14 cellular contexts compared by ENCODE assay signal in the genomic region with DNA sequence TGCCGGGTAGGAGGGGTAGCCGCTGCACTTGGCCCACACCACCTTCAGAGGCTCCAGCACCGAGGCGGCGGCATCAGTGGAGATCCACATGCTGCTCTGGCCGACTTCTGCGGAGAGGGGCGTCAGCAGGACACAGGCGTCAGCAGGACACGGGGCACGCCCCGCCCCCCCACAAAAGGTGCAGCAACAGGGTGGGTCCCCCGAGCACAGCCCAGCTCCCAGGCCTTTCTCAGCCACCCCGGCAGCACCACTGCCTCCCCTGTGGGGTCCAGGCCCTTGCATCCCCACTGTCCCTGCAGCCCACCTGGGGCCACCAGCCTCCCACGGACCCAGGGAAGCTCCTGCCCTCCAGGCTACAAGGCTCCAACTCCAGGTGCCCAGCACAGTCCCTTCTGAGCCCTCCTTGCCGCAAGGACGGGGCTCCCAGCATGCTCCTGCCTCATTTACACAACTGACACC. TPM values are rescaled to one million over a fixed set of nuclear protein-coding genes. Genes with fewer than 3 reads are reported as not detected.
DNase-seq lines count a peak whose midpoint lies in the region; ATAC-seq and TF ChIP-seq lines count a peak whose summit lies in the region.
"Had no signal": no experiment of that assay in that cellular context is flagged by ENCODE, and none has a peak within 500 bp of the region (broad histone marks: within the 10 kb centered on the region; RNA-seq: fewer than 3 reads in every experiment).

No MANE protein-coding gene starts in this region.

- H3K9me3 ChIP-seq in BLaER1 treated with 17β-estradiol and CSF1 and Interleukin-3, amounts not matched to agents 10 nM and 100 nM (replicated peaks in 1 of 11): no peaks in the 10 kb centered on the region
- no peaks in the 10 kb centered on the region for H3K9me3 ChIP-seq in neuronal stem cell (replicated peaks in 1 of 2; ENCODE audit: control insufficient read depth in 2 of 2, insufficient read depth in 1 of 2, low read depth in 1 of 2, low read length in 2 of 2)
- H3K9me3 ChIP-seq: A549 had no signal

- ATAC-seq in central memory CD8-positive, alpha-beta T cell (replicated peaks; ENCODE audit: extremely low read depth, poor library complexity, severe bottlenecking): no peak
- ATAC-seq: A549, GM12878, HCT116 had no signal

- H3K14ac ChIP-seq in neuronal stem cell (ENCODE audit: low read length): no peak overlapping the region

- H3K4me2 ChIP-seq in BLaER1 treated with 17β-estradiol and CSF1 and Interleukin-3, amounts not matched to agents 10 nM and 100 nM: peak overlapping the region in 10 of 11 experiments; percentile 5 to 71 (median 58); a peak in 17 of 22 replicates
- H3K4me2 ChIP-seq in neuronal stem cell (ENCODE audit: insufficient read depth, low read length, poor library complexity, severe bottlenecking): no peak overlapping the region
- H3K4me2 ChIP-seq: A549 had no signal

- peak overlapping the region; percentile 64 for H3K18ac ChIP-seq in neuronal stem cell (ENCODE audit: low read length)

- peak overlapping the region in 4 of 11 experiments; percentile 3 to 37 (median 10); a peak in 4 of 22 replicates for H3K9ac ChIP-seq in BLaER1 treated with 17β-estradiol and CSF1 and Interleukin-3, amounts not matched to agents 10 nM and 100 nM
- no peak overlapping the region for H3K9ac ChIP-seq in neuronal stem cell (ENCODE audit: low read depth, low read length, poor library complexity)
- H3K9ac ChIP-seq: GM23248 had no signal

- H2BK5ac ChIP-seq in neuronal stem cell (ENCODE audit: low read length): peak overlapping the region; percentile 71

- peak overlapping the region; percentile 65 for H4K8ac ChIP-seq in neuronal stem cell (ENCODE audit: low read depth, low read length)

- H3K27me3 ChIP-seq in BLaER1 treated with 17β-estradiol and CSF1 and Interleukin-3, amounts not matched to agents 10 nM and 100 nM: no peaks in the 10 kb centered on the region
- H3K27me3 ChIP-seq in neuronal stem cell (ENCODE audit: control insufficient read depth in 3 of 3, insufficient read depth in 3 of 3, low read depth in 1 of 3, low read length in 3 of 3): no peaks in the 10 kb centered on the region

- DNase-seq in GM13977 (ENCODE audit: low spot score): peak; percentile 26
- DNase-seq in central memory CD8-positive, alpha-beta T cell (ENCODE audit: low spot score in 2 of 2): no peak
- DNase-seq in neuronal stem cell (ENCODE audit: low spot score): no peak
- no peak for DNase-seq in NCI-H1105 treated with DMSO at 0.1 percent for 48 hours (lab: John Stamatoyannopoulos, UW)
- no peak for DNase-seq in putamen (ENCODE audit: low spot score)
- DNase-seq in AG08396 (ENCODE audit: low spot score): no peak
- DNase-seq: CD4-positive, alpha-beta T cell; DMS79; GM23248 had no signal

- no peak overlapping the region for H2BK12ac ChIP-seq in neuronal stem cell (ENCODE audit: low read length)

- peak overlapping the region in 3 of 11 experiments; percentile 6 to 46 (median 13); a peak in 3 of 22 replicates for H3K27ac ChIP-seq in BLaER1 treated with 17β-estradiol and CSF1 and Interleukin-3, amounts not matched to agents 10 nM and 100 nM
- no peak overlapping the region for H3K27ac ChIP-seq in neuronal stem cell (replicated peaks; ENCODE audit: low read length)
- H3K27ac ChIP-seq: A549, GM23248 had no signal

- H2AFZ ChIP-seq in neuronal stem cell (ENCODE audit: low read length): no peak overlapping the region
- H2AFZ ChIP-seq: GM23248 had no signal

- H3K36me3 Mint-ChIP-seq in central memory CD8-positive, alpha-beta T cell (ENCODE audit: insufficient read depth): peaks cover 44% of the 10 kb centered on the region

- peaks cover 69 to 90% (median 76%) of the 10 kb centered on the region in 11 experiments for H3K36me3 ChIP-seq in BLaER1 treated with 17β-estradiol and CSF1 and Interleukin-3, amounts not matched to agents 10 nM and 100 nM
- peaks cover 34 to 84% of the 10 kb centered on the region in 2 donors for H3K36me3 ChIP-seq in neuronal stem cell (replicated peaks in 1 of 2; ENCODE audit: control insufficient read depth in 2 of 2, insufficient read depth in 2 of 2, low read length in 2 of 2)

- no peak overlapping the region for H3K4me3 Mint-ChIP-seq in central memory CD8-positive, alpha-beta T cell
- H3K4me3 Mint-ChIP-seq: CD4-positive, alpha-beta T cell; IgD-negative memory B cell had no signal

- WGBS in neuronal stem cell (ENCODE audit: extremely low coverage in 2 of 2, insufficient read length in 2 of 2, insufficient replicate concordance in 1 of 2), 2 donors: no CpG with 5 or more reads among the region's 17 CpGs

- H4K91ac ChIP-seq in neuronal stem cell (ENCODE audit: low read depth, low read length, poor library complexity): no peak overlapping the region

- H2BK120ac ChIP-seq in neuronal stem cell (ENCODE audit: low read depth, low read length): no peak overlapping the region

- H2AK5ac ChIP-seq in neuronal stem cell (ENCODE audit: low read depth, low read length): no peak overlapping the region

- H3K79me1 ChIP-seq in neuronal stem cell (ENCODE audit: low read depth, low read length): peaks cover 26% of the 10 kb centered on the region

- H4K20me1 ChIP-seq in BLaER1 treated with 17β-estradiol and CSF1 and Interleukin-3, amounts not matched to agents 10 nM and 100 nM: peaks cover 57 to 99% (median 96%) of the 10 kb centered on the region in 11 experiments

- H3K4me1 ChIP-seq in BLaER1 treated with 17β-estradiol and CSF1 and Interleukin-3, amounts not matched to agents 10 nM and 100 nM: peaks cover 9 to 96% (median 87%) of the 10 kb centered on the region in 10 experiments; a peak in 19 of 20 replicates
- H3K4me1 ChIP-seq in neuronal stem cell (ENCODE audit: control insufficient read depth in 2 of 2, insufficient read depth in 1 of 2, low read depth in 1 of 2, low read length in 2 of 2): no peaks in the 10 kb centered on the region
- H3K4me1 ChIP-seq: A549 had no signal

- TF ChIP-seq CTCF in GM13977 (IDR thresholded peaks at IDR 0.05; ENCODE audit: extremely low read depth, insufficient read depth, missing control alignments): no peak

- H3K4ac ChIP-seq in neuronal stem cell (ENCODE audit: low read length): no peak overlapping the region

- peak overlapping the region; percentile 60 for H3K23ac ChIP-seq in neuronal stem cell (ENCODE audit: low read depth, low read length, poor library complexity)

- no peaks in the 10 kb centered on the region for H3K9me3 Mint-ChIP-seq in central memory CD8-positive, alpha-beta T cell
- H3K9me3 Mint-ChIP-seq: CD4-positive, alpha-beta T cell; IgD-negative memory B cell had no signal

- no peak overlapping the region for H2BK15ac ChIP-seq in neuronal stem cell (ENCODE audit: low read length)

- no peaks in the 10 kb centered on the region for H3K27me3 Mint-ChIP-seq in central memory CD8-positive, alpha-beta T cell
- H3K27me3 Mint-ChIP-seq: CD4-positive, alpha-beta T cell; IgD-negative memory B cell had no signal

- in situ Hi-C loops in GM13977 (cut with MboI; ENCODE audit: low pct_unique_long_range_greater_than_20kb, low sequenced_read_pairs, unreplicated experiment): no loop called here

- H3K27ac Mint-ChIP-seq in central memory CD8-positive, alpha-beta T cell (ENCODE audit: low read depth): peak overlapping the region; percentile 73
- H3K27ac Mint-ChIP-seq: CD4-positive, alpha-beta T cell had no signal

- H3K4me3 ChIP-seq in BLaER1 treated with 17β-estradiol and CSF1 and Interleukin-3, amounts not matched to agents 10 nM and 100 nM: peak overlapping the region in 1 of 10 experiments; percentile 7; a peak in 1 of 20 replicates
- H3K4me3 ChIP-seq in neuronal stem cell (ENCODE audit: low read length in 2 of 2): no peak overlapping the region
- H3K4me3 ChIP-seq: A549, GM12878, GM23248 had no signal

- no peaks in the 10 kb centered on the region for H3K4me1 Mint-ChIP-seq in central memory CD8-positive, alpha-beta T cell

RNA-seq across cellular contexts. Expression of a gene that starts 51.6 kb away (rescaled TPM):
- 21.8 TPM for polyA plus RNA-seq in neuronal stem cell (2013, experiment 1 of 2)
- polyA plus RNA-seq in neuronal stem cell (2013, experiment 2 of 2): 22.7 TPM
